1 cellular context compared by ENCODE assay signal in genomic region chr15:92881838-92882696, GRCh38.
A peak's percentile ranks its signal among the peaks of the same experiment; 100 is the strongest.
TF ChIP-seq lines count a peak whose summit lies in the region.

No MANE protein-coding gene starts in this region.

TF ChIP-seq in HepG2, 621 proteins besides CTCF, POLR2A, EP300 and RAD21 (continued from another document and continues in another):
- TF ChIP-seq SP2 (CRISPR knock-in tag; IDR thresholded peaks at IDR 0.05) (peak; percentile 96), U2AF1 (optimal IDR thresholded peaks at IDR 0.05; ENCODE audit: low read depth, low read length) (no peak), RFX3 (CRISPR knock-in tag; IDR thresholded peaks at IDR 0.05) (no peak), RORA (CRISPR knock-in tag; IDR thresholded peaks at IDR 0.05) (0 out of 2 replicates have a peak, but pooled peaks have one; percentile 64), NR2F6 (IDR thresholded peaks at IDR 0.05) (peak; percentile 51; the same call in 1 of the 2 replicates), NR2F6 (CRISPR knock-in tag; IDR thresholded peaks at IDR 0.05) (no peak), FOXK2 (IDR thresholded peaks at IDR 0.05) (peak; percentile 57), ZKSCAN8 (CRISPR knock-in tag; IDR thresholded peaks at IDR 0.05; ENCODE audit: borderline replicate concordance) (peak; percentile 17; the same call in 1 of the 2 replicates), ZNF446 (CRISPR knock-in tag; IDR thresholded peaks at IDR 0.05) (peak; percentile 63; the same call in 1 of the 2 replicates), ZNF552 (CRISPR knock-in tag; IDR thresholded peaks at IDR 0.05; ENCODE audit: borderline replicate concordance) (no peak), SRF (IDR thresholded peaks at IDR 0.05; ENCODE audit: low read depth, low read length) (peak; percentile 28; the same call in 1 of the 2 replicates), ZSCAN20 (CRISPR knock-in tag; IDR thresholded peaks at IDR 0.05; ENCODE audit: borderline replicate concordance) (no peak), MTA3 (CRISPR knock-in tag; IDR thresholded peaks at IDR 0.05) (no peak), HNF4A (CRISPR knock-in tag; IDR thresholded peaks at IDR 0.05) (no peak), DR1 (CRISPR knock-in tag; IDR thresholded peaks at IDR 0.05) (peak; percentile 72; the same call in 1 of the 2 replicates), GABPB1 (CRISPR knock-in tag; IDR thresholded peaks at IDR 0.05) (peak; percentile 68; the same call in 1 of the 2 replicates), ADNP (CRISPR knock-in tag; IDR thresholded peaks at IDR 0.05) (no peak), ZSCAN5A (CRISPR knock-in tag; IDR thresholded peaks at IDR 0.05; ENCODE audit: borderline replicate concordance) (no peak), ZNF180 (CRISPR knock-in tag; IDR thresholded peaks at IDR 0.05; ENCODE audit: borderline replicate concordance, low read depth) (no peak), ZNF792 (CRISPR knock-in tag; IDR thresholded peaks at IDR 0.05) (peak; percentile 41; the same call in 1 of the 2 replicates), ZNF143 (CRISPR knock-in tag; IDR thresholded peaks at IDR 0.05) (no peak), SP140L (CRISPR knock-in tag; IDR thresholded peaks at IDR 0.05; ENCODE audit: borderline replicate concordance) (peak; percentile 77; the same call in 1 of the 2 replicates), HMGA1 (CRISPR knock-in tag; conservative IDR thresholded peaks at IDR 0.05) (no peak), SRSF9 (IDR thresholded peaks at IDR 0.05; ENCODE audit: borderline replicate concordance, insufficient read depth, low read depth, low read length, poor library complexity, severe bottlenecking) (no peak), KAT2B (IDR thresholded peaks at IDR 0.05; ENCODE audit: borderline replicate concordance, low read depth, low read length) (no peak), ZNF709 (CRISPR knock-in tag; IDR thresholded peaks at IDR 0.05) (0 out of 2 replicates have a peak, but pooled peaks have one; percentile 60), ZNF580 (CRISPR knock-in tag; IDR thresholded peaks at IDR 0.05; ENCODE audit: borderline replicate concordance, low read depth) (0 out of 2 replicates have a peak, but pooled peaks have one; percentile 49), ZNF362 (CRISPR knock-in tag; IDR thresholded peaks at IDR 0.05; ENCODE audit: borderline replicate concordance) (peak; percentile 48; the same call in 1 of the 2 replicates), MTERF4 (CRISPR knock-in tag; IDR thresholded peaks at IDR 0.05) (no peak), ZNF280D (CRISPR knock-in tag; IDR thresholded peaks at IDR 0.05) (peak; percentile 51), ZNF567 (CRISPR knock-in tag; IDR thresholded peaks at IDR 0.05; ENCODE audit: borderline replicate concordance) (0 out of 2 replicates have a peak, but pooled peaks have one; percentile 50), FOXC1 (CRISPR knock-in tag; IDR thresholded peaks at IDR 0.05; ENCODE audit: borderline replicate concordance) (peak; percentile 71), ZBTB38 (CRISPR knock-in tag; IDR thresholded peaks at IDR 0.05) (peak; percentile 39; the same call in 1 of the 2 replicates), ZNF382 (CRISPR knock-in tag; IDR thresholded peaks at IDR 0.05; ENCODE audit: borderline replicate concordance) (no peak), NPAS2 (CRISPR knock-in tag; IDR thresholded peaks at IDR 0.05; ENCODE audit: borderline replicate concordance) (no peak), ZNF746 (CRISPR knock-in tag; IDR thresholded peaks at IDR 0.05) (0 out of 2 replicates have a peak, but pooled peaks have one; percentile 23), GMEB1 (CRISPR knock-in tag; IDR thresholded peaks at IDR 0.05; ENCODE audit: borderline replicate concordance) (peak; percentile 87), PATZ1 (CRISPR knock-in tag; IDR thresholded peaks at IDR 0.05) (peak; percentile 75), ZNF207 (IDR thresholded peaks at IDR 0.05; ENCODE audit: borderline replicate concordance) (no peak), NFYC (CRISPR knock-in tag; IDR thresholded peaks at IDR 0.05) (peak; percentile 96), NKX3-1 (CRISPR knock-in tag; IDR thresholded peaks at IDR 0.05) (no peak), TMF1 (CRISPR knock-in tag; IDR thresholded peaks at IDR 0.05; ENCODE audit: low read depth) (0 out of 2 replicates have a peak, but pooled peaks have one; percentile 8), BRCA1 (CRISPR knock-in tag; IDR thresholded peaks at IDR 0.05) (no peak; the same call in 1 of the 2 replicates), TCF7L2 (IDR thresholded peaks at IDR 0.05; ENCODE audit: low read depth, low read length) (no peak), ZBTB20 (CRISPR knock-in tag; IDR thresholded peaks at IDR 0.05; ENCODE audit: borderline replicate concordance, low read depth) (0 out of 2 replicates have a peak, but pooled peaks have one; percentile 39), ZSCAN21 (CRISPR knock-in tag; IDR thresholded peaks at IDR 0.05; ENCODE audit: borderline replicate concordance) (no peak), ZC3H4 (CRISPR knock-in tag; IDR thresholded peaks at IDR 0.05; ENCODE audit: borderline replicate concordance) (peak; percentile 98)
- TF ChIP-seq, protein P1, sequence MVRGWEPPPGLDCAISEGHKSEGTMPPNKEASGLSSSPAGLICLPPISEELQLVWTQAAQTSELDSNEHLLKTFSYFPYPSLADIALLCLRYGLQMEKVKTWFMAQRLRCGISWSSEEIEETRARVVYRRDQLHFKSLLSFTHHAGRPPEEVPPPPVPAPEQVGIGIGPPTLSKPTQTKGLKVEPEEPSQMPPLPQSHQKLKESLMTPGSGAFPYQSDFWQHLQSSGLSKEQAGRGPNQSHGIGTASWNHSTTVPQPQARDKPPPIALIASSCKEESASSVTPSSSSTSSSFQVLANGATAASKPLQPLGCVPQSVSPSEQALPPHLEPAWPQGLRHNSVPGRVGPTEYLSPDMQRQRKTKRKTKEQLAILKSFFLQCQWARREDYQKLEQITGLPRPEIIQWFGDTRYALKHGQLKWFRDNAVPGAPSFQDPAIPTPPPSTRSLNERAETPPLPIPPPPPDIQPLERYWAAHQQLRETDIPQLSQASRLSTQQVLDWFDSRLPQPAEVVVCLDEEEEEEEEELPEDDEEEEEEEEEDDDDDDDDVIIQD (CRISPR knock-in tag; IDR thresholded peaks at IDR 0.05; ENCODE audit: low read depth) = 0 out of 2 replicates have a peak, but pooled peaks have one; percentile 35
- TF ChIP-seq, protein P2, sequence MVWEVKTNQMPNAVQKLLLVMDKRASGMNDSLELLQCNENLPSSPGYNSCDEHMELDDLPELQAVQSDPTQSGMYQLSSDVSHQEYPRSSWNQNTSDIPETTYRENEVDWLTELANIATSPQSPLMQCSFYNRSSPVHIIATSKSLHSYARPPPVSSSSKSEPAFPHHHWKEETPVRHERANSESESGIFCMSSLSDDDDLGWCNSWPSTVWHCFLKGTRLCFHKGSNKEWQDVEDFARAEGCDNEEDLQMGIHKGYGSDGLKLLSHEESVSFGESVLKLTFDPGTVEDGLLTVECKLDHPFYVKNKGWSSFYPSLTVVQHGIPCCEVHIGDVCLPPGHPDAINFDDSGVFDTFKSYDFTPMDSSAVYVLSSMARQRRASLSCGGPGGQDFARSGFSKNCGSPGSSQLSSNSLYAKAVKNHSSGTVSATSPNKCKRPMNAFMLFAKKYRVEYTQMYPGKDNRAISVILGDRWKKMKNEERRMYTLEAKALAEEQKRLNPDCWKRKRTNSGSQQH (CRISPR knock-in tag; IDR thresholded peaks at IDR 0.05; ENCODE audit: low read depth) = peak; percentile 78; the same call in 1 of the 2 replicates
- TF ChIP-seq, protein P3, sequence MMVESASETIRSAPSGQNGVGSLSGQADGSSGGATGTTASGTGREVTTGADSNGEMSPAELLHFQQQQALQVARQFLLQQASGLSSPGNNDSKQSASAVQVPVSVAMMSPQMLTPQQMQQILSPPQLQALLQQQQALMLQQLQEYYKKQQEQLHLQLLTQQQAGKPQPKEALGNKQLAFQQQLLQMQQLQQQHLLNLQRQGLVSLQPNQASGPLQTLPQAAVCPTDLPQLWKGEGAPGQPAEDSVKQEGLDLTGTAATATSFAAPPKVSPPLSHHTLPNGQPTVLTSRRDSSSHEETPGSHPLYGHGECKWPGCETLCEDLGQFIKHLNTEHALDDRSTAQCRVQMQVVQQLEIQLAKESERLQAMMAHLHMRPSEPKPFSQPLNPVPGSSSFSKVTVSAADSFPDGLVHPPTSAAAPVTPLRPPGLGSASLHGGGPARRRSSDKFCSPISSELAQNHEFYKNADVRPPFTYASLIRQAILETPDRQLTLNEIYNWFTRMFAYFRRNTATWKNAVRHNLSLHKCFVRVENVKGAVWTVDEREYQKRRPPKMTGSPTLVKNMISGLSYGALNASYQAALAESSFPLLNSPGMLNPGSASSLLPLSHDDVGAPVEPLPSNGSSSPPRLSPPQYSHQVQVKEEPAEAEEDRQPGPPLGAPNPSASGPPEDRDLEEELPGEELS (CRISPR knock-in tag; IDR thresholded peaks at IDR 0.05) = no peak
